ENCODE assay signal across 8 cellular contexts in genomic region chr7:101952355-101953247, GRCh38.
DNase-seq lines count a peak whose midpoint lies in the region; ATAC-seq, FAIRE-seq and TF ChIP-seq lines count a peak whose summit lies in the region.

No MANE protein-coding gene starts in this region.

- peaks cover 2% of the 10 kb centered on the region for H3K79me2 ChIP-seq in HepG2 (ENCODE audit: insufficient read depth, low read length)

- peak overlapping the region; percentile 48 to 97 for H3K27ac Mint-ChIP-seq in activated naive CD4-positive, alpha-beta T cell treated with anti-CD3 and anti-CD28 coated beads, Interleukin-2, amount 50 U/mL, for 72 hours

- H3K4me3 ChIP-seq in HepG2 (replicated peaks in 1 of 3; ENCODE audit: insufficient read depth in 1 of 3, low read depth in 2 of 3, low read length in 3 of 3) (no peak overlapping the region), upper lobe of left lung (no peak overlapping the region)

- CTCF ChIA-PET in HepG2 (lab: Yijun Ruan, JAX; ENCODE audit: low intra/inter-chr PET ratio, low total read pairs), result no interaction called here

- no peak overlapping the region for H3K4me2 ChIP-seq in HepG2 (ENCODE audit: low read depth, low read length)

- H3K27me3 ChIP-seq in HepG2 (ENCODE audit: control insufficient read depth in 1 of 2, insufficient read depth in 2 of 2, low read length in 2 of 2) (no peaks in the 10 kb centered on the region), upper lobe of left lung (no peaks in the 10 kb centered on the region)

- intact Hi-C loops in HepG2 (cut with micrococcal nuclease; ENCODE audit: unreplicated experiment), result no loop called here

- H3K4me1 ChIP-seq in HepG2 (ENCODE audit: insufficient read depth, low read length) (no peaks in the 10 kb centered on the region), upper lobe of left lung (peaks cover 9 to 33% (median 22%) of the 10 kb centered on the region in 4 donors)

- TF ChIP-seq POLR2A in HepG2 (IDR thresholded peaks at IDR 0.05; ENCODE audit: insufficient read depth in 1 of 2, low read depth in 2 of 2, low read length in 2 of 2), result no peak
- TF ChIP-seq POLR2A in upper lobe of left lung (IDR thresholded peaks at IDR 0.05), result no peak

- no peak for FAIRE-seq in HepG2 (lab: Jason Lieb, UNC)

- H3K27ac ChIP-seq in HepG2 (ENCODE audit: extremely low read length, insufficient read depth, low read length) (no peak overlapping the region), upper lobe of left lung (peak overlapping the region; percentile 52 to 63 (median 56))

- no peak for TF ChIP-seq CTCF in HepG2 (CRISPR knock-in tag; IDR thresholded peaks at IDR 0.05)
- TF ChIP-seq CTCF in upper lobe of left lung (IDR thresholded peaks at IDR 0.05), result no peak

- H2AFZ ChIP-seq in HepG2 (ENCODE audit: low read length), result no peak overlapping the region

- TF ChIP-seq RAD21 in HepG2 (CRISPR knock-in tag; IDR thresholded peaks at IDR 0.05), result no peak

- no peaks in the 10 kb centered on the region; the same call in 1 of the 2 replicates for H4K20me1 ChIP-seq in HepG2 (ENCODE audit: insufficient read depth, low read length)

- DNase-seq in activated naive CD4-positive, alpha-beta T cell treated with anti-CD3 and anti-CD28 coated beads, Interleukin-2, amount 50 U/mL, for 72 hours (ENCODE audit: low spot score in 2 of 2), result no peak
- DNase-seq in activated naive CD4-positive, alpha-beta T cell treated with anti-CD3 and anti-CD28 coated beads, Interleukin-2, amount 50 U/mL, for 16 hours, result no peak
- peak; percentile 47 for DNase-seq in amniotic stem cell (lab: John Stamatoyannopoulos, UW)
- DNase-seq in HepG2 (ENCODE audit: low spot score), result no peak
- peak in 1 of 2 donors; percentile 42 for DNase-seq in upper lobe of left lung
- no peak for DNase-seq in NCI-H1930 (lab: John Stamatoyannopoulos, UW)
- DNase-seq in NCI-H510A treated with DMSO at 0.1 percent for 48 hours (lab: John Stamatoyannopoulos, UW), result no peak
- DNase-seq in NCI-H446 treated with DMSO at 0.1 percent for 48 hours (lab: John Stamatoyannopoulos, UW), result no peak

- BruUV-seq in HepG2 (replicated peaks; lab: Mats Ljungman, UMichigan), result no TSS peak

- in situ Hi-C loops in HepG2 (cut with HindIII; ENCODE audit: extremely low pct_ligation_motif_present, low pct_unique_long_range_greater_than_20kb), result no loop called here

- WGBS in HepG2 (ENCODE audit: low lambda C conversion rate), result 98% methylated on average over 29 of the region's 29 CpGs
- WGBS in upper lobe of left lung, 2 donors, result 83 to 88% methylated on average over 27 to 29 of the region's 29 CpGs

- POLR2A ChIA-PET in HepG2 (lab: Yijun Ruan, JAX), result no interaction called here

- H3K9ac ChIP-seq in HepG2 (ENCODE audit: insufficient read depth, low read depth, low read length), result no peak overlapping the region

- peaks cover 0 to 5% of the 10 kb centered on the region in 2 donors for H3K36me3 Mint-ChIP-seq in activated naive CD4-positive, alpha-beta T cell treated with anti-CD3 and anti-CD28 coated beads, Interleukin-2, amount 50 U/mL, for 72 hours

- H3K9me3 ChIP-seq in HepG2 (ENCODE audit: low read length) (no peaks in the 10 kb centered on the region), upper lobe of left lung (no peaks in the 10 kb centered on the region)

- TF ChIP-seq EP300 in HepG2 (IDR thresholded peaks at IDR 0.05; ENCODE audit: low read depth in 2 of 2, low read length in 2 of 2) (no peak), HepG2 (CRISPR knock-in tag; IDR thresholded peaks at IDR 0.05; ENCODE audit: borderline replicate concordance) (no peak), upper lobe of left lung (IDR thresholded peaks at IDR 0.05) (no peak)

- H3K9me3 Mint-ChIP-seq in activated naive CD4-positive, alpha-beta T cell treated with anti-CD3 and anti-CD28 coated beads, Interleukin-2, amount 50 U/mL, for 72 hours, result no peaks in the 10 kb centered on the region

- H3K36me3 ChIP-seq in HepG2 (replicated peaks in 1 of 2; ENCODE audit: control insufficient read depth in 1 of 2, insufficient read depth in 2 of 2, low read length in 2 of 2) (peaks cover 0 to 6% of the 10 kb centered on the region in 2 experiments; a peak in 1 of 5 replicates), upper lobe of left lung (no peaks in the 10 kb centered on the region)

- peak; percentile 41 to 44 for ATAC-seq in activated naive CD4-positive, alpha-beta T cell treated with anti-CD3 and anti-CD28 coated beads, Interleukin-2, amount 50 U/mL, for 72 hours
- ATAC-seq in HepG2, result no peak
- ATAC-seq in upper lobe of left lung (ENCODE audit: low FRiP score in 2 of 2), result peak; percentile 66 to 84

TF ChIP-seq in HepG2, 621 proteins besides CTCF, POLR2A, EP300 and RAD21:
- TF ChIP-seq ZNF816 (CRISPR knock-in tag; IDR thresholded peaks at IDR 0.05; ENCODE audit: borderline replicate concordance) (no peak), RBM22 (optimal IDR thresholded peaks at IDR 0.05; ENCODE audit: low read length) (peak; percentile 38)
